1 cellular context compared by ENCODE assay signal in genomic region chr2:36380624-36381481, GRCh38.
TF ChIP-seq lines count a peak whose summit lies in the region.

No MANE protein-coding gene starts in this region.

TF ChIP-seq in HepG2, 621 proteins besides CTCF, POLR2A, EP300 and RAD21 (continued from another document and continues in another):
- TF ChIP-seq REST (IDR thresholded peaks at IDR 0.05; ENCODE audit: borderline replicate concordance in 1 of 2, low read depth in 1 of 2, low read length in 2 of 2) (peak in 1 of 2 experiments; percentile 77; a peak in 1 of 4 replicates), ZNF704 (CRISPR knock-in tag; IDR thresholded peaks at IDR 0.05; ENCODE audit: borderline replicate concordance) (no peak), IRF2 (CRISPR knock-in tag; IDR thresholded peaks at IDR 0.05) (peak; percentile 92), HMG20B (CRISPR knock-in tag; conservative IDR thresholded peaks at IDR 0.05) (peak; percentile 94), ZSCAN31 (CRISPR knock-in tag; IDR thresholded peaks at IDR 0.05; ENCODE audit: low read depth) (peak; percentile 83), ZBED4 (CRISPR knock-in tag; IDR thresholded peaks at IDR 0.05; ENCODE audit: borderline replicate concordance) (peak; percentile 70; the same call in 1 of the 2 replicates), KLF15 (CRISPR knock-in tag; IDR thresholded peaks at IDR 0.05; ENCODE audit: borderline replicate concordance) (peak; percentile 59; the same call in 1 of the 2 replicates), TP53 (CRISPR knock-in tag; conservative IDR thresholded peaks at IDR 0.05) (peak; percentile 58; the same call in 1 of the 2 replicates), HNF1B (CRISPR knock-in tag; IDR thresholded peaks at IDR 0.05) (peak; percentile 96), NFE2L2 (IDR thresholded peaks at IDR 0.05; ENCODE audit: low read length) (no peak), HNRNPL (IDR thresholded peaks at IDR 0.05; ENCODE audit: low read depth, low read length) (peak; percentile 92), HIC2 (CRISPR knock-in tag; IDR thresholded peaks at IDR 0.05; ENCODE audit: low read depth) (peak; percentile 99), SP1 (IDR thresholded peaks at IDR 0.05) (no peak), SP1 (CRISPR knock-in tag; IDR thresholded peaks at IDR 0.05) (peak; percentile 66), ZNF749 (CRISPR knock-in tag; IDR thresholded peaks at IDR 0.05; ENCODE audit: borderline replicate concordance) (no peak), HMG20A (CRISPR knock-in tag; IDR thresholded peaks at IDR 0.05; ENCODE audit: borderline replicate concordance) (peak; percentile 95), ZNF652 (CRISPR knock-in tag; IDR thresholded peaks at IDR 0.05; ENCODE audit: borderline replicate concordance, low read depth) (no peak), PAWR (CRISPR knock-in tag; IDR thresholded peaks at IDR 0.05; ENCODE audit: borderline replicate concordance) (no peak), SKI (IDR thresholded peaks at IDR 0.05; ENCODE audit: partially characterized antibody) (peak; percentile 80), ZNF282 (IDR thresholded peaks at IDR 0.05; ENCODE audit: partially characterized antibody) (no peak), ZBTB10 (CRISPR knock-in tag; IDR thresholded peaks at IDR 0.05; ENCODE audit: borderline replicate concordance) (0 out of 2 replicates have a peak, but pooled peaks have one; percentile 37), TMF1 (CRISPR knock-in tag; IDR thresholded peaks at IDR 0.05; ENCODE audit: low read depth) (no peak), ZBTB40 (IDR thresholded peaks at IDR 0.05) (no peak), ZBTB40 (CRISPR knock-in tag; IDR thresholded peaks at IDR 0.05) (peak; percentile 78), NFYC (CRISPR knock-in tag; IDR thresholded peaks at IDR 0.05) (no peak; the same call in 1 of the 2 replicates), ZFP41 (CRISPR knock-in tag; IDR thresholded peaks at IDR 0.05; ENCODE audit: borderline replicate concordance) (peak; percentile 74; the same call in 1 of the 2 replicates), ZBTB8A (CRISPR knock-in tag; IDR thresholded peaks at IDR 0.05; ENCODE audit: borderline replicate concordance, low read depth) (peak; percentile 78; the same call in 1 of the 2 replicates), ZNF101 (CRISPR knock-in tag; IDR thresholded peaks at IDR 0.05; ENCODE audit: borderline replicate concordance, low read depth) (no peak), KMT2B (CRISPR knock-in tag; IDR thresholded peaks at IDR 0.05) (peak; percentile 45; the same call in 1 of the 2 replicates), ZNF274 (CRISPR knock-in tag; IDR thresholded peaks at IDR 0.05) (peak; percentile 88), ZNF331 (CRISPR knock-in tag; IDR thresholded peaks at IDR 0.05) (peak; percentile 93), MED13 (CRISPR knock-in tag; IDR thresholded peaks at IDR 0.05) (peak; percentile 96)
